In genomic region chr7:37031571-37032257, GRCh38 we compare ENCODE assay signal across 1 cellular context.
A peak's percentile ranks its signal among the peaks of the same experiment; 100 is the strongest.
TF ChIP-seq lines count a peak whose summit lies in the region.

No MANE protein-coding gene starts in this region.

TF ChIP-seq in K562, 482 proteins besides CTCF, POLR2A, EP300 and RAD21 (continued from another document):
- TF ChIP-seq ARID4B (CRISPR knock-in tag; IDR thresholded peaks at IDR 0.05) (no peak), JUNB (CRISPR knock-in tag; conservative IDR thresholded peaks at IDR 0.05) (peak; percentile 71), DPF2 (IDR thresholded peaks at IDR 0.05) (peak; percentile 53), NFE2 (IDR thresholded peaks at IDR 0.05; ENCODE audit: low read depth) (peak; percentile 22; the same call in 1 of the 2 replicates), NRF1 (conservative IDR thresholded peaks at IDR 0.05 in 1 of 2, IDR thresholded peaks at IDR 0.05 in 1 of 2) (0 out of 4 replicates have a peak, but pooled peaks have one; percentile 14 to 36), ZNF217 (CRISPR knock-in tag; IDR thresholded peaks at IDR 0.05) (no peak), FOSL1 (tag; conservative IDR thresholded peaks at IDR 0.05) (peak; percentile 99), JUN (IDR thresholded peaks at IDR 0.05; ENCODE audit: borderline replicate concordance, low read depth, low read length) (peak; percentile 89), JUN (CRISPR knock-in tag; IDR thresholded peaks at IDR 0.05; ENCODE audit: borderline replicate concordance) (no peak), FOS (IDR thresholded peaks at IDR 0.05; ENCODE audit: extremely low read depth, insufficient read length) (peak; percentile 68), ARID1B (IDR thresholded peaks at IDR 0.05) (peak; percentile 72), JUND (IDR thresholded peaks at IDR 0.05; ENCODE audit: borderline replicate concordance, low read depth, low read length) (peak; percentile 96), JUND (tag; IDR thresholded peaks at IDR 0.05; ENCODE audit: borderline replicate concordance, low read depth, low read length) (peak; percentile 92), ATF1 (CRISPR knock-in tag; IDR thresholded peaks at IDR 0.05) (no peak), ATF1 (tag; IDR thresholded peaks at IDR 0.05) (peak; percentile 26; the same call in 1 of the 2 replicates), TEAD4 (IDR thresholded peaks at IDR 0.05; ENCODE audit: low read length) (peak; percentile 53; the same call in 1 of the 2 replicates), TEAD4 (CRISPR knock-in tag; IDR thresholded peaks at IDR 0.05; ENCODE audit: borderline replicate concordance) (no peak)
